ENCODE assay signal across 17 cellular contexts in the genomic region with DNA sequence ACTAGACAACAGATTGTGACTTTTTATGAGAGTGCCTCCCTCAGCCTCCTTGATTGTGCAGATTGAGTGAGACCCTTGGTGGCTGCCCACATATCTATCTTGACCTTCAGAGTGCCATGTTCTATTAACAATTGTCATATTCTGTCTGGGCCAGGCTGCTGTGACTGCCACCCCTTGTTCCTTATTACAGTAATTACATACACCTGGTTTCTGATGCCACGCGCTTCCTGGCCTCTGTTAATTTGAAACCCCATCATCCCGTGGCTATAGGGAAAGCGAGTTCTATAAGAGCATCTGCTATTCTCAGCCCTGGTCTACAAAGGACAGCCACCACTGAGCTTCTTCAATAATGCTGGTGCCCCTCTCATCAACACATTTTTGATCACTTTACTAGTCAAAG.
DNase-seq lines count a peak whose midpoint lies in the region; ATAC-seq and TF ChIP-seq lines count a peak whose summit lies in the region.
"Had no signal": no experiment of that assay in that cellular context is flagged by ENCODE, and none has a peak within 500 bp of the region (broad histone marks: within the 10 kb centered on the region; RNA-seq: fewer than 3 reads in every experiment).

No MANE protein-coding gene starts in this region.

- DNase-seq in NCI-H69 (lab: John Stamatoyannopoulos, UW) = peak; percentile 20
- DNase-seq in endodermal cell = peak; percentile 10
- DNase-seq in mucosa of descending colon = no peak
- peak; percentile 4 for DNase-seq in testis
- no peak for DNase-seq in NCI-H2227 treated with DMSO at 0.1 percent for 48 hours (lab: John Stamatoyannopoulos, UW)
- DNase-seq in colonic mucosa = no peak
- DNase-seq: C1 segment of cervical spinal cord; Calu3; CD4-positive, alpha-beta memory T cell; COR-L47; DMS53; DMS79 treated with DMSO at 0.1 percent for 48 hours; GF-D8; GM23248; H7 had no signal

- ATAC-seq in mucosa of descending colon = peak; percentile 48
- no peak for ATAC-seq in HG02678 (IDR thresholded peaks at IDR 0.05; ENCODE audit: unreplicated experiment)
- ATAC-seq: HCT116 had no signal

- H3K27me3 Mint-ChIP-seq in endodermal cell (ENCODE audit: insufficient read depth) = peaks cover 4% of the 10 kb centered on the region

- H3K9ac ChIP-seq in endodermal cell (ENCODE audit: extremely low read depth, low read length, poor library complexity, severe bottlenecking) (no peak overlapping the region), colonic mucosa (ENCODE audit: low read depth in 2 of 2, low read length in 2 of 2) (no peak overlapping the region)
- H3K9ac ChIP-seq: GM23248 had no signal

- intact Hi-C loops in mucosa of descending colon (cut with DNase I, micrococcal nuclease) = loop anchor here in 1 of 2 donors (5.0 kb wide), 1 partner anchor 616 kb away; no protein-coding TSS in a partner anchor
- intact Hi-C loops in testis (cut with DNase I; ENCODE audit: low total_unique reads) = loop anchor here (5.0 kb wide), 1 partner anchor 616 kb away; no protein-coding TSS in a partner anchor
- intact Hi-C loops in colonic mucosa (cut with DNase I) = loop anchor here (10.0 kb wide), 1 partner anchor 189 kb away; a partner anchor contains a TSS

- H3K9me3 ChIP-seq in endodermal cell (ENCODE audit: control insufficient read depth, low read length) = peaks cover 51% of the 10 kb centered on the region
- no peaks in the 10 kb centered on the region for H3K9me3 ChIP-seq in mucosa of descending colon
- no peaks in the 10 kb centered on the region for H3K9me3 ChIP-seq in testis
- H3K9me3 ChIP-seq in colonic mucosa = no peaks in the 10 kb centered on the region

- H3K4me1 ChIP-seq in endodermal cell (ENCODE audit: control insufficient read depth, insufficient read depth, low read length) (no peaks in the 10 kb centered on the region), mucosa of descending colon (ENCODE audit: low read depth) (peaks cover 2% of the 10 kb centered on the region), testis (no peaks in the 10 kb centered on the region), colonic mucosa (no peaks in the 10 kb centered on the region)

- TF ChIP-seq POLR2A in testis (IDR thresholded peaks at IDR 0.05) = no peak

- H3K36me3 Mint-ChIP-seq in endodermal cell (ENCODE audit: low read depth) = peaks cover 5% of the 10 kb centered on the region
- H3K36me3 Mint-ChIP-seq: CD4-positive, alpha-beta memory T cell had no signal

- H3K36me3 ChIP-seq in endodermal cell (ENCODE audit: control insufficient read depth, insufficient read depth, low read length) (no peaks in the 10 kb centered on the region), mucosa of descending colon (ENCODE audit: low read depth) (no peaks in the 10 kb centered on the region), testis (ENCODE audit: low read depth, missing control alignments) (no peaks in the 10 kb centered on the region), colonic mucosa (no peaks in the 10 kb centered on the region)

- H3K4me3 Mint-ChIP-seq in endodermal cell = no peak overlapping the region
- H3K4me3 Mint-ChIP-seq: CD4-positive, alpha-beta memory T cell had no signal

- H3K9me3 Mint-ChIP-seq in endodermal cell = peaks cover 26% of the 10 kb centered on the region

- H3K27ac ChIP-seq in endodermal cell (ENCODE audit: low read depth, low read length) = no peak overlapping the region
- no peak overlapping the region for H3K27ac ChIP-seq in testis
- H3K27ac ChIP-seq in colonic mucosa = no peak overlapping the region
- H3K27ac ChIP-seq: GM23248 had no signal

- H3K27me3 ChIP-seq in endodermal cell (ENCODE audit: control insufficient read depth, insufficient read depth, low read length, poor library complexity, severe bottlenecking) = no peaks in the 10 kb centered on the region
- no peaks in the 10 kb centered on the region for H3K27me3 ChIP-seq in testis
- no peaks in the 10 kb centered on the region for H3K27me3 ChIP-seq in colonic mucosa

- no peak for TF ChIP-seq CTCF in endodermal cell (conservative IDR thresholded peaks at IDR 0.05)
- TF ChIP-seq CTCF in mucosa of descending colon (IDR thresholded peaks at IDR 0.05) = no peak
- TF ChIP-seq CTCF in testis (IDR thresholded peaks at IDR 0.05) = no peak
- no peak for TF ChIP-seq CTCF in colonic mucosa (IDR thresholded peaks at IDR 0.05)

- WGBS in endodermal cell (ENCODE audit: insufficient coverage in 1 of 2, insufficient read length in 1 of 2), 2 experiments = 85 to 100% methylated on average over 4 of the region's 4 CpGs
- WGBS in testis, 2 donors = 91 to 95% methylated on average over 4 of the region's 4 CpGs

- peaks cover 18% of the 10 kb centered on the region for H3K4me1 Mint-ChIP-seq in endodermal cell

- H3K4me3 ChIP-seq in endodermal cell (ENCODE audit: low read length) (no peak overlapping the region), mucosa of descending colon (no peak overlapping the region), testis (no peak overlapping the region), colonic mucosa (no peak overlapping the region)
- H3K4me3 ChIP-seq: GM23248 had no signal

- no peak overlapping the region for H3K27ac Mint-ChIP-seq in endodermal cell
- H3K27ac Mint-ChIP-seq: CD4-positive, alpha-beta memory T cell had no signal

Comparison
In these comparisons a context has a peak if more than half of its experiments do, and no peak if none do; other contexts are left out.
1. DNase-seq: peak in NCI-H69 (single experiment), endodermal cell (single experiment) and testis (single experiment); none in mucosa of descending colon (0 of 3), NCI-H2227 treated with DMSO at 0.1 percent for 48 hours (single experiment) and colonic mucosa (single experiment).